ENCODE assay signal across 8 cellular contexts in the genomic region with DNA sequence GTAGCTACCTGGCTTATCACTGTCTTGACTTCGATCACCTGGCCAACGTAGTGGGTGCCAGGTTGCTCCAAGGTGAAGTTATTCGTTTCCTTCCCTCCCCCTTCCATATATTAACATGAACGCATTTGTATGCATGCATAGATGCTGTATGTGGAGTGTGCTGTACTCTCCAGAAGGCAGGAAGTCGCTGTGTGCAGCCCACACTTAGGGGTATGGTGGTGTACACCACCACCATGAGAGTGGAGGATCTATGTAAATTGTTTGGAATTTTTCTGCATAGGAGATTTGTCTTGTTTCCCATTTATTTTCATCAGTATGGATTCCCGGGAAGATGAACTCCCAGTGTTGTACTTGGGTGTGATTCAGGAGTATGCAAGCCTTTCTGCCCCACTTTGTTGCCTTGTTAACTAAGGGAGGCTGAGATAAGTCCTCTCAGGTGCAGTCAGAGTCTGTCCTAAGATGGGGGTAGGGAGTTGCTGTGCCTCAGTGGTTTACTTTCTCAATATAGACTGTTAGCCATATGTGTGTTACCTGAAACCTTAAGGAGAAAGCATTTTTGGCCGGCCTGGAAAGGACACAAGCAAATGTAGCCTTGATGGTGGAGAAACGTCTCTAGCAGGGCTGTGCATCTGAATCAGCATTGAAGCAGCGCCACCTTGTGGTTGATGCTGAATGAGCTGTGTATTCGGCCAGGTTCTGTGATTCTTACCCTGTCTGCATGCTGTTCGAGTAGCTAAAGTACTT.
DNase-seq lines count a peak whose midpoint lies in the region; ATAC-seq, FAIRE-seq and TF ChIP-seq lines count a peak whose summit lies in the region.

No MANE protein-coding gene starts in this region.

- FAIRE-seq in GM19239 (lab: Jason Lieb, UNC) = peak; percentile 77

- intact Hi-C loops in CD14-positive monocyte (cut with micrococcal nuclease) = loop anchor here in 1 of 2 donors (5.0 kb wide), 1 partner anchor 216 kb away; no protein-coding TSS in a partner anchor

- peak; percentile 91 for TF ChIP-seq CTCF in CD14-positive monocyte (IDR thresholded peaks at IDR 0.05)

- H3K4me3 Mint-ChIP-seq in CD14-positive monocyte = no peak overlapping the region

- no peaks in the 10 kb centered on the region for H3K36me3 Mint-ChIP-seq in CD14-positive monocyte

- H3K4me1 Mint-ChIP-seq in CD14-positive monocyte = no peaks in the 10 kb centered on the region

- H3K27ac Mint-ChIP-seq in CD14-positive monocyte = no peak overlapping the region

- peak; percentile 94 for ATAC-seq in HG03354 (IDR thresholded peaks at IDR 0.05; ENCODE audit: poor library complexity, severe bottlenecking, unreplicated experiment)

- H3K27me3 Mint-ChIP-seq in CD14-positive monocyte (ENCODE audit: low read depth in 3 of 3) = peaks cover 0 to 3% (median 1%) of the 10 kb centered on the region in 3 donors

- peak; percentile 59 for DNase-seq in CD14-positive monocyte (ENCODE audit: low spot score)
- peak; percentile 29 for DNase-seq in GM19239 (ENCODE audit: insufficient read length, low spot score)
- DNase-seq in NCI-H526 (lab: John Stamatoyannopoulos, UW) = peak; percentile 42 to 86
- peak; percentile 65 to 77 for DNase-seq in activated CD4-positive, alpha-beta T cell treated with anti-CD3 and anti-CD28 coated beads, Interleukin-2, amount 50 U/mL, for 24 hours (ENCODE audit: low read depth in 1 of 2, low spot score in 1 of 2)
- DNase-seq in ecto neural progenitor cell (ENCODE audit: low spot score) = peak; percentile 85
- peak; percentile 97 for DNase-seq in medulla oblongata (ENCODE audit: extremely low spot score)
- DNase-seq in stimulated activated CD8-positive, alpha-beta memory T cell treated with anti-CD3 and anti-CD28 coated beads, Interleukin-15, amount 100 ng/mL, for 48 hours (ENCODE audit: low read depth in 2 of 2) = peak; percentile 49 to 55

- H3K9me3 Mint-ChIP-seq in CD14-positive monocyte = peaks cover 0 to 2% (median 0%) of the 10 kb centered on the region in 7 donors

Comparison
In these comparisons a context has a peak if more than half of its experiments do, and no peak if none do; other contexts are left out.
1. Peak in every context shown above with its lines: DNase-seq and ATAC-seq.
2. DNase-seq: peak in every context shown above with its lines; median percentile 97 in medulla oblongata; 85 in ecto neural progenitor cell; 71 in activated CD4-positive, alpha-beta T cell treated with anti-CD3 and anti-CD28 coated beads, Interleukin-2, amount 50 U/mL, for 24 hours; 64 in NCI-H526; 59 in CD14-positive monocyte; 52 in stimulated activated CD8-positive, alpha-beta memory T cell treated with anti-CD3 and anti-CD28 coated beads, Interleukin-15, amount 100 ng/mL, for 48 hours; 29 in GM19239.